30 cellular contexts compared by ENCODE assay signal in the genomic region with DNA sequence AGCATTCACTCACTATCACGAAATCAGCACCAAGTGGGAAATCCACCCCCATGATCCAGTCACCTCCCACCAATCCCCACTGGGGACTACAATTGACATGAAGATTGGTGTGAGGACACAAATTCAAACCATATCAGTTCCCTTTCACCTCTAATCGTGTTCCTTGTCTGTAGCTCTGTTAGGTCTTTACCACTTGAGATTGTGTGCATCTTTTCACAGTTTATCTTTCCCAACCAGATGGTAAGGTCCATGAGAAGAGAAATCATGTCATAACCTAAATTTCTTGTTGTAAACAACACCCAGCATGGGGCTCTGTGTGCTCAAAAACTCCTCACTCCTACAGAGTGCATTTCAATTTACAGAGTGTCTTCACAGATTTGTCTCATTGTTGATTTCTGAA.
"Had no signal": no experiment of that assay in that cellular context is flagged by ENCODE, and none has a peak within 500 bp of the region (broad histone marks: within the 10 kb centered on the region; RNA-seq: fewer than 3 reads in every experiment).

No MANE protein-coding gene starts in this region.

- H3K9ac ChIP-seq: parathyroid adenoma had no signal

- H3K9me3 ChIP-seq: neutrophil, thyroid gland had no signal

- H3K36me3 ChIP-seq: neutrophil, ovary, right lobe of liver, sigmoid colon, stomach, thoracic aorta, thyroid gland, tibial nerve, upper lobe of left lung, vagina had no signal

- H3K79me2 ChIP-seq: parathyroid adenoma had no signal

- H2AFZ ChIP-seq: parathyroid adenoma had no signal

- H3K27ac Mint-ChIP-seq: natural killer cell; nephron; progenitor cell of endocrine pancreas; stimulated activated effector memory CD8-positive, alpha-beta T cell treated with anti-CD3 and anti-CD28 coated beads, Interleukin-12 subunit alpha, Interleukin-12 subunit beta, amount 100 ng/mL, for 72 hours; stimulated activated naive B cell treated with anti-CD40 and anti-IgM and Interleukin-4, amounts not matched to agents 10 μg/mL and 1 μg/mL and 100 μg/mL, for 72 hours; stimulated activated naive CD8-positive, alpha-beta T cell treated with anti-CD3 and anti-CD28 coated beads, Interleukin-15, Interleukin-2, amounts not matched to agents 100 ng/mL and 50 ng/mL, for 24 hours had no signal

- FAIRE-seq: small intestine, urothelium cell line had no signal

- H3K4me3 Mint-ChIP-seq: natural killer cell; nephron; neural crest cell; stimulated activated effector memory CD8-positive, alpha-beta T cell treated with anti-CD3 and anti-CD28 coated beads, Interleukin-12 subunit alpha, Interleukin-12 subunit beta, amount 100 ng/mL, for 72 hours; stimulated activated naive B cell treated with anti-CD40 and anti-IgM and Interleukin-4, amounts not matched to agents 10 μg/mL and 1 μg/mL and 100 μg/mL, for 72 hours; stimulated activated naive CD8-positive, alpha-beta T cell treated with anti-CD3 and anti-CD28 coated beads, Interleukin-15, Interleukin-2, amounts not matched to agents 100 ng/mL and 50 ng/mL, for 24 hours had no signal

- H3K4me1 Mint-ChIP-seq: natural killer cell; nephron; neural crest cell; stimulated activated effector memory CD8-positive, alpha-beta T cell treated with anti-CD3 and anti-CD28 coated beads, Interleukin-12 subunit alpha, Interleukin-12 subunit beta, amount 100 ng/mL, for 72 hours had no signal

- H3K27me3 Mint-ChIP-seq: progenitor cell of endocrine pancreas; stimulated activated naive B cell treated with anti-CD40 and anti-IgM and Interleukin-4, amounts not matched to agents 10 μg/mL and 1 μg/mL and 100 μg/mL, for 72 hours had no signal

- H3K27ac ChIP-seq: neutrophil, ovary, parathyroid adenoma, psoas muscle, right lobe of liver, sigmoid colon, stomach, thoracic aorta, thyroid gland, tibial nerve, upper lobe of left lung, vagina had no signal

- DNase-seq: natural killer cell; nucleus accumbens; ovary; posterior cingulate gyrus; psoas muscle; right cardiac atrium; right lobe of liver; sigmoid colon; small intestine; stimulated activated CD4-positive, alpha-beta T cell treated with anti-CD3 and anti-CD28 coated beads, Interleukin-15, amount 100 ng/mL, for 24 hours; stimulated activated CD4-positive, alpha-beta T cell treated with anti-CD3 and anti-CD28 coated beads, Interleukin-2, amount 100 ng/mL, for 24 hours; stimulated activated CD4-positive, alpha-beta T cell treated with anti-CD3 and anti-CD28 coated beads, Interleukin-2, amount 100 ng/mL, for 48 hours; stimulated activated CD4-positive, alpha-beta T cell treated with anti-CD3 and anti-CD28 coated beads, Interleukin-4, amount 100 ng/mL, for 24 hours; stimulated activated naive B cell treated with anti-CD40 and anti-IgM and Interleukin-4, amounts not matched to agents 10 μg/mL and 1 μg/mL and 100 μg/mL, for 72 hours; stimulated activated naive CD4-positive, alpha-beta T cell treated with Interleukin-2 at 50 U/mL for 16 hours; stomach; thyroid gland; trophoblast cell; upper lobe of left lung had no signal

- H3K27me3 ChIP-seq: neutrophil, ovary, right lobe of liver, sigmoid colon, stomach, thyroid gland, tibial nerve, upper lobe of left lung, vagina had no signal

- H3K36me3 Mint-ChIP-seq: stimulated activated effector memory CD8-positive, alpha-beta T cell treated with anti-CD3 and anti-CD28 coated beads, Interleukin-12 subunit alpha, Interleukin-12 subunit beta, amount 100 ng/mL, for 72 hours had no signal

- H3K4me3 ChIP-seq: ovary, psoas muscle, right lobe of liver, sigmoid colon, stomach, thoracic aorta, thyroid gland, tibial nerve, upper lobe of left lung, vagina had no signal

- H3K4me1 ChIP-seq: parathyroid adenoma, psoas muscle, right lobe of liver, stomach, thyroid gland, upper lobe of left lung, vagina had no signal

- ATAC-seq: natural killer cell; psoas muscle; right cardiac atrium; right lobe of liver; stimulated activated effector memory CD8-positive, alpha-beta T cell treated with anti-CD3 and anti-CD28 coated beads, Interleukin-12 subunit alpha, Interleukin-12 subunit beta, amount 100 ng/mL, for 72 hours; stimulated activated naive B cell treated with anti-CD40 and anti-IgM and Interleukin-4, amounts not matched to agents 10 μg/mL and 1 μg/mL and 100 μg/mL, for 72 hours had no signal
